8 cellular contexts compared by ENCODE assay signal in the genomic region with DNA sequence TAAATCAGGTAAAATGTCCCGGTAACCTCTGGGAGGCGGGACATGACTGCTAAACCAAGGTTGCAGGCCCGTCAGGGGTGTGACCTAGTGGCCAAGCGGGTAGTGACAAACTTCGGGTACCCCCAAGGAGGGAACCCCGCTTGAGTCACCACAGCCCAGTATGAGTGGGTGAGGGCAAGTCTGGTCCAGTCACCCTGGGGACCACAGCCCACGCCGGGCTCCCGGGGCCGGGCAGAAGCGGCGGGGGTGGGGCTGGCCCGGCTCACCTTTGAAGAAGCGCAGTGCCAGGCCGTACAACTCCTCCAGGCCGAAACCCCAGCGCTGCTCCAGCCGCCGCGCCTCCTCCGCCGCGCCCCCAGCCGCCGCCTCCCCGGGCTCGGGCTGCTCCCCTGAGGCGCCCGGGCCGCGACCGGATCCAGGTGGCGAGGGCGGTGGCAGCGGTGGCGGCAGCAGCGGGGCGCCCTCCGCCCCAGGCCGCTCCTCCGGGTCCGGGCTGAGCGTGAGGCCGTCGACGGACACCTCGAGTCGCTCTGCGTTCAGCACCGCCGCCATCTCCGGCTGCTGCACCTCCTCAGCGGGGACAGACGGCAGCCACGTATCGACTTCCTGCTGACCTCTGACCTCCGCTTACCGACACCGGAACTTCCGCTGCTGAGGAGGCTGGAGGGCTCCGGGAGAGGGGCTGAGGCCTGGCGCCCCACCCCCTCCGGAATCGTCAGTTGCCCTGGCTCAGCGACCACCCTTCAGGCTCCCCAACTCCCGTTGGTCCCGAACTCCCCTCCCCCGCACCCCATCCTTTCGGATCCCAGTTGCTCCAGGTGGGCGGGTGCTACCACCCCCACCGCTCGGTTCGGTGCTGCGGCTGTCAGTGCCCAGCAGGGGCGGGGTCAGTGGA. TPM values are rescaled to one million over a fixed set of nuclear protein-coding genes. Genes with fewer than 3 reads are reported as not detected.
DNase-seq lines count a peak whose midpoint lies in the region; ATAC-seq lines count a peak whose summit lies in the region.

A gene (minus strand): TSS at position 618 of the 895 bp plus-strand sequence. CDS start 66 bp downstream, at position 552.

- WGBS in mesenchymal stem cell = under 1% methylated on average over 65 of the region's 75 CpGs

- peak within 1 kb of the TSS in 1 of 2 experiments; percentile 99 for H3K23ac ChIP-seq in mesenchymal stem cell (ENCODE audit: low read length in 2 of 2)

- H2AK5ac ChIP-seq in mesenchymal stem cell (ENCODE audit: low read length, severe bottlenecking) = peak within 1 kb of the TSS; percentile 71

- H2BK120ac ChIP-seq in mesenchymal stem cell (ENCODE audit: low read depth, low read length) = peak within 1 kb of the TSS; percentile 94

- peaks cover 19% of the 10 kb centered on the region for H3K36me3 Mint-ChIP-seq in effector memory CD8-positive, alpha-beta T cell (ENCODE audit: insufficient read depth)

- no peaks in the 10 kb centered on the region for H3K27me3 Mint-ChIP-seq in effector memory CD8-positive, alpha-beta T cell

- peaks cover 9% of the 10 kb centered on the region for H3K4me1 ChIP-seq in mesenchymal stem cell (ENCODE audit: control insufficient read depth, insufficient read depth, low read depth, low read length)

- peak within 1 kb of the TSS; percentile 89 for H2BK5ac ChIP-seq in mesenchymal stem cell (ENCODE audit: low read depth, low read length, poor library complexity, severe bottlenecking)

- peak within 1 kb of the TSS; percentile 84 for H2BK15ac ChIP-seq in mesenchymal stem cell (ENCODE audit: low read depth, poor library complexity, severe bottlenecking)

- peak within 1 kb of the TSS; percentile 97 for H3K9ac ChIP-seq in mesenchymal stem cell (ENCODE audit: low read length)

- peak within 1 kb of the TSS; percentile 96 to 100 for H3K4ac ChIP-seq in mesenchymal stem cell (ENCODE audit: low read depth in 1 of 2, low read length in 2 of 2)

- peak within 1 kb of the TSS; percentile 100 for H4K8ac ChIP-seq in mesenchymal stem cell (ENCODE audit: low read length)

- H2AFZ ChIP-seq in mesenchymal stem cell (ENCODE audit: low read depth, low read length) = peak within 1 kb of the TSS; percentile 98

- H3K18ac ChIP-seq in mesenchymal stem cell (ENCODE audit: low read depth in 1 of 2, low read length in 2 of 2) = peak within 1 kb of the TSS; percentile 99 to 100

- H3K4me2 ChIP-seq in mesenchymal stem cell (ENCODE audit: low read length, poor library complexity, severe bottlenecking) = peak within 1 kb of the TSS; percentile 77

- no peaks in the 10 kb centered on the region for H3K9me3 ChIP-seq in mesenchymal stem cell (ENCODE audit: control insufficient read depth, low read length)

- peak within 1 kb of the TSS; percentile 98 for H4K91ac ChIP-seq in mesenchymal stem cell (ENCODE audit: low read length)

- H3K79me1 ChIP-seq in mesenchymal stem cell (replicated peaks; ENCODE audit: low read length, poor library complexity, severe bottlenecking) = no peaks in the 10 kb centered on the region

- peak within 1 kb of the TSS; percentile 96 to 99 for H3K4me3 ChIP-seq in mesenchymal stem cell (ENCODE audit: insufficient read depth in 1 of 2, low read depth in 1 of 2, low read length in 2 of 2)

- H3K27me3 ChIP-seq in mesenchymal stem cell (ENCODE audit: control insufficient read depth in 1 of 2, insufficient read depth in 1 of 2, low read length in 2 of 2) = no peaks in the 10 kb centered on the region

- peaks cover 12 to 21% of the 10 kb centered on the region in 2 experiments for H3K36me3 ChIP-seq in mesenchymal stem cell (ENCODE audit: control insufficient read depth in 1 of 2, insufficient read depth in 2 of 2, low read depth in 1 of 2, low read length in 2 of 2)

- H2BK12ac ChIP-seq in mesenchymal stem cell (ENCODE audit: low read length in 2 of 2) = peak within 1 kb of the TSS in 1 of 2 experiments; percentile 52

- DNase-seq in COR-L47 (lab: John Stamatoyannopoulos, UW) (peak; percentile 87), HUDEP-2 (lab: John Stamatoyannopoulos, UW; ENCODE audit: unreplicated experiment in 76 of 76) (peak in 73 of 76 experiments; percentile 10 to 79 (median 64)), NOMO-1 treated with dmso at 0.1 percent for 144 hours (lab: John Stamatoyannopoulos, UW; ENCODE audit: unreplicated experiment) (peak; percentile 79), mesenchymal stem cell (peak; percentile 91)
- DNase-seq in activated CD8-positive, alpha-beta memory T cell treated with anti-CD3 and anti-CD28 coated beads for 4 hours (ENCODE audit: low read depth in 2 of 2) = peak; percentile 64 to 70
- peak; percentile 79 to 82 (median 80) for DNase-seq in effector memory CD8-positive, alpha-beta T cell
- DNase-seq in stimulated activated CD8-positive, alpha-beta memory T cell treated with anti-CD3 and anti-CD28 coated beads, Interleukin-12 subunit alpha, Interleukin-12 subunit beta, amount 100 ng/mL, for 24 hours (ENCODE audit: extremely low read depth) = peak; percentile 67

- peak within 1 kb of the TSS; percentile 90 to 96 for H3K4me3 Mint-ChIP-seq in effector memory CD8-positive, alpha-beta T cell

- no peaks in the 10 kb centered on the region for H3K9me3 Mint-ChIP-seq in effector memory CD8-positive, alpha-beta T cell

- peak; percentile 96 for ATAC-seq in GM21381 (IDR thresholded peaks at IDR 0.05; ENCODE audit: unreplicated experiment)
- ATAC-seq in effector memory CD8-positive, alpha-beta T cell (replicated peaks) = peak; percentile 97

- peaks cover 22 to 25% of the 10 kb centered on the region in 2 donors for H3K4me1 Mint-ChIP-seq in effector memory CD8-positive, alpha-beta T cell (ENCODE audit: low read depth in 2 of 2)

- H3K27ac ChIP-seq in mesenchymal stem cell (ENCODE audit: low read length, poor library complexity, severe bottlenecking) = peak within 1 kb of the TSS; percentile 66

- H3K14ac ChIP-seq in mesenchymal stem cell (ENCODE audit: low read length in 2 of 2) = peak within 1 kb of the TSS; percentile 81 to 98

- H3K27ac Mint-ChIP-seq in effector memory CD8-positive, alpha-beta T cell = peak within 1 kb of the TSS; percentile 90 to 94

RNA-seq across cellular contexts. Expression of the gene that starts here (rescaled TPM):
- 48.4 TPM for polyA plus RNA-seq in mesenchymal stem cell (2013, experiment 1 of 2)
- 49.5 TPM for polyA plus RNA-seq in mesenchymal stem cell (2013, experiment 2 of 2)

Comparison
In these comparisons a context has a peak if more than half of its experiments do, and no peak if none do; other contexts are left out.
1. Peak in every context shown above with its lines: DNase-seq, ATAC-seq, H3K4me3 ChIP-seq and H3K27ac ChIP-seq.